In genomic region chr15:40002295-40002694, GRCh38 we compare ENCODE assay signal across 20 cellular contexts. TPM values are rescaled to one million over a fixed set of nuclear protein-coding genes. Genes with fewer than 3 reads are reported as not detected.
A peak's percentile ranks its signal among the peaks of the same experiment; 100 is the strongest.
DNase-seq lines count a peak whose midpoint lies in the region; ATAC-seq and TF ChIP-seq lines count a peak whose summit lies in the region.
"Had no signal": no experiment of that assay in that cellular context is flagged by ENCODE, and none has a peak within 500 bp of the region (broad histone marks: within the 10 kb centered on the region; RNA-seq: fewer than 3 reads in every experiment).

No MANE protein-coding gene starts in this region.

- no peak for TF ChIP-seq CTCF in epithelial cell of proximal tubule (conservative IDR thresholded peaks at IDR 0.05; ENCODE audit: low read depth, low read length)

- H3K4me3 ChIP-seq in epithelial cell of proximal tubule (ENCODE audit: low read depth, low read length): no peak overlapping the region
- H3K4me3 ChIP-seq: BLaER1 treated with 17β-estradiol and CSF1 and Interleukin-3, amounts not matched to agents 10 nM and 100 nM had no signal

- ATAC-seq in GM21528 (IDR thresholded peaks at IDR 0.05; ENCODE audit: low FRiP score, unreplicated experiment): no peak
- ATAC-seq: stimulated activated effector memory CD8-positive, alpha-beta T cell treated with anti-CD3 and anti-CD28 coated beads, Interleukin-12 subunit alpha, Interleukin-12 subunit beta, amount 100 ng/mL, for 72 hours had no signal

- DNase-seq in EH (ENCODE audit: low read depth): peak; percentile 38
- peak; percentile 86 for DNase-seq in NCI-H69 (lab: John Stamatoyannopoulos, UW)
- peak; percentile 2 for DNase-seq in epithelial cell of proximal tubule (ENCODE audit: low read depth)
- peak; percentile 87 for DNase-seq in mucosa of gallbladder (ENCODE audit: low spot score)
- no peak for DNase-seq in activated T-cell treated with anti-CD3 and anti-CD28 coated beads, Interleukin-2, amount 50 U/mL, for 48 hours
- DNase-seq in SIG-M5 (lab: John Stamatoyannopoulos, UW): no peak
- DNase-seq in NCI-H774 (lab: John Stamatoyannopoulos, UW): no peak
- DNase-seq: activated CD4-positive, alpha-beta T cell treated with anti-CD3 and anti-CD28 coated beads, Interleukin-2, amount 10 ng/mL, durations not matched to agents 24 days and 14 days; amygdala; effector CD4-positive, alpha-beta T cell; GDM1; Kasumi-1; kidney glomerular epithelial cell; NCI-H1930; NCI-H748 treated with DMSO at 0.1 percent for 48 hours; RPMI8226; stimulated activated CD4-positive, alpha-beta T cell treated with anti-CD3 and anti-CD28 coated beads, Interleukin-4, amount 100 ng/mL, for 24 hours had no signal

RNA-seq across cellular contexts. Expression of gene SRP14, which starts 36.7 kb away (rescaled TPM):
- 277 and 402 TPM in 2 replicates for total RNA-seq in epithelial cell of proximal tubule
- total RNA-seq in mucosa of gallbladder: 186 TPM

Comparison
In these comparisons a context has a peak if more than half of its experiments do, and no peak if none do; other contexts are left out.
1. DNase-seq: peak in EH (single experiment), NCI-H69 (single experiment), epithelial cell of proximal tubule (single experiment) and mucosa of gallbladder (single experiment); none in activated T-cell treated with anti-CD3 and anti-CD28 coated beads, Interleukin-2, amount 50 U/mL, for 48 hours (0 of 2), SIG-M5 (single experiment) and NCI-H774 (single experiment).